ENCODE assay signal across 20 cellular contexts in genomic region chr6:168188974-168189678, GRCh38.
DNase-seq lines count a peak whose midpoint lies in the region; ATAC-seq lines count a peak whose summit lies in the region.
"Had no signal": no experiment of that assay in that cellular context is flagged by ENCODE, and none has a peak within 500 bp of the region (broad histone marks: within the 10 kb centered on the region; RNA-seq: fewer than 3 reads in every experiment).

No MANE protein-coding gene starts in this region.

- H3K4me1 Mint-ChIP-seq in stimulated activated memory B cell treated with anti-CD40 and anti-IgM and Interleukin-4, amounts not matched to agents 10 μg/mL and 1 μg/mL and 100 μg/mL, for 72 hours, result no peaks in the 10 kb centered on the region
- H3K4me1 Mint-ChIP-seq: B cell had no signal

- H3K9me3 ChIP-seq in BLaER1 treated with 17β-estradiol and CSF1 and Interleukin-3, amounts not matched to agents 10 nM and 100 nM (replicated peaks in 1 of 11), result peaks cover 11 to 26% (median 16%) of the 10 kb centered on the region in 11 experiments; a peak in 20 of 22 replicates
- H3K9me3 ChIP-seq: Caco-2 had no signal

- H3K36me3 Mint-ChIP-seq in stimulated activated memory B cell treated with anti-CD40 and anti-IgM and Interleukin-4, amounts not matched to agents 10 μg/mL and 1 μg/mL and 100 μg/mL, for 72 hours, result no peaks in the 10 kb centered on the region

- no peak overlapping the region for H3K4me3 Mint-ChIP-seq in stimulated activated memory B cell treated with anti-CD40 and anti-IgM and Interleukin-4, amounts not matched to agents 10 μg/mL and 1 μg/mL and 100 μg/mL, for 72 hours
- H3K4me3 Mint-ChIP-seq: B cell; CD4-positive, alpha-beta T cell had no signal

- H3K9me3 Mint-ChIP-seq in stimulated activated memory B cell treated with anti-CD40 and anti-IgM and Interleukin-4, amounts not matched to agents 10 μg/mL and 1 μg/mL and 100 μg/mL, for 72 hours, result peaks cover 5% of the 10 kb centered on the region
- H3K9me3 Mint-ChIP-seq: CD4-positive, alpha-beta T cell had no signal

- 0 out of 22 replicates have a peak, but pooled peaks cover 0 to under 1% (median 0%) of the 10 kb centered on the region in 11 experiments for H3K27me3 ChIP-seq in BLaER1 treated with 17β-estradiol and CSF1 and Interleukin-3, amounts not matched to agents 10 nM and 100 nM

- no peak overlapping the region for H3K27ac Mint-ChIP-seq in stimulated activated memory B cell treated with anti-CD40 and anti-IgM and Interleukin-4, amounts not matched to agents 10 μg/mL and 1 μg/mL and 100 μg/mL, for 72 hours
- H3K27ac Mint-ChIP-seq: B cell; CD4-positive, alpha-beta T cell had no signal

- H3K9ac ChIP-seq in BLaER1 treated with 17β-estradiol and CSF1 and Interleukin-3, amounts not matched to agents 10 nM and 100 nM, result no peak overlapping the region

- peak; percentile 28 for ATAC-seq in stimulated activated memory B cell treated with anti-CD40 and anti-IgM and Interleukin-4, amounts not matched to agents 10 μg/mL and 1 μg/mL and 100 μg/mL, for 72 hours
- no peak for ATAC-seq in GM21528 (IDR thresholded peaks at IDR 0.05; ENCODE audit: low FRiP score, unreplicated experiment)

- H3K4me1 ChIP-seq in BLaER1 treated with 17β-estradiol and CSF1 and Interleukin-3, amounts not matched to agents 10 nM and 100 nM, result peaks cover under 1 to 53% (median 30%) of the 10 kb centered on the region in 10 experiments; a peak in 18 of 20 replicates
- H3K4me1 ChIP-seq: Caco-2 had no signal

- peak; percentile 33 for DNase-seq in activated CD8-positive, alpha-beta memory T cell treated with anti-CD3 and anti-CD28 coated beads for 24 hours
- DNase-seq in activated CD8-positive, alpha-beta memory T cell treated with anti-CD3 and anti-CD28 coated beads, Interleukin-2, amount 50 U/mL, for 4 hours, result no peak
- peak; percentile 41 for DNase-seq in islet precursor cell
- DNase-seq in activated CD4-positive, CD25-positive, alpha-beta regulatory T cell (lab: John Stamatoyannopoulos, UW), result no peak
- DNase-seq in GM03348 (ENCODE audit: low spot score), result no peak
- DNase-seq: 8988T; GOT3; KBM-7; NCI-H1105 treated with DMSO at 0.1 percent for 48 hours; NCI-H1694 treated with DMSO at 0.1 percent for 48 hours; NCI-H510A; NCI-H748 treated with DMSO at 0.1 percent for 48 hours; NK-92 treated with Interleukin-12 subunit alpha and Interleukin-12 subunit beta, amount 100 ng/mL, for 24 hours; SIG-M5 had no signal

- H3K4me2 ChIP-seq in BLaER1 treated with 17β-estradiol and CSF1 and Interleukin-3, amounts not matched to agents 10 nM and 100 nM, result peak overlapping the region in 8 of 11 experiments; percentile 24 to 57 (median 44); a peak in 12 of 22 replicates

- peaks cover 30% of the 10 kb centered on the region for H3K27me3 Mint-ChIP-seq in stimulated activated memory B cell treated with anti-CD40 and anti-IgM and Interleukin-4, amounts not matched to agents 10 μg/mL and 1 μg/mL and 100 μg/mL, for 72 hours
- H3K27me3 Mint-ChIP-seq: B cell had no signal

- no peaks in the 10 kb centered on the region for H4K20me1 ChIP-seq in BLaER1 treated with 17β-estradiol and CSF1 and Interleukin-3, amounts not matched to agents 10 nM and 100 nM

- peaks cover 0 to 21% (median 0%) of the 10 kb centered on the region in 11 experiments; a peak in 2 of 22 replicates for H3K36me3 ChIP-seq in BLaER1 treated with 17β-estradiol and CSF1 and Interleukin-3, amounts not matched to agents 10 nM and 100 nM

- H3K4me3 ChIP-seq in BLaER1 treated with 17β-estradiol and CSF1 and Interleukin-3, amounts not matched to agents 10 nM and 100 nM, result no peak overlapping the region

- H3K27ac ChIP-seq in BLaER1 treated with 17β-estradiol and CSF1 and Interleukin-3, amounts not matched to agents 10 nM and 100 nM, result no peak overlapping the region

Comparison
In these comparisons a context has a peak if more than half of its experiments do, and no peak if none do; other contexts are left out.
1. DNase-seq: peak in activated CD8-positive, alpha-beta memory T cell treated with anti-CD3 and anti-CD28 coated beads for 24 hours (single experiment) and islet precursor cell (single experiment); none in activated CD8-positive, alpha-beta memory T cell treated with anti-CD3 and anti-CD28 coated beads, Interleukin-2, amount 50 U/mL, for 4 hours (single experiment), activated CD4-positive, CD25-positive, alpha-beta regulatory T cell (0 of 4) and GM03348 (single experiment).